ENCODE assay signal across 8 cellular contexts in the genomic region with DNA sequence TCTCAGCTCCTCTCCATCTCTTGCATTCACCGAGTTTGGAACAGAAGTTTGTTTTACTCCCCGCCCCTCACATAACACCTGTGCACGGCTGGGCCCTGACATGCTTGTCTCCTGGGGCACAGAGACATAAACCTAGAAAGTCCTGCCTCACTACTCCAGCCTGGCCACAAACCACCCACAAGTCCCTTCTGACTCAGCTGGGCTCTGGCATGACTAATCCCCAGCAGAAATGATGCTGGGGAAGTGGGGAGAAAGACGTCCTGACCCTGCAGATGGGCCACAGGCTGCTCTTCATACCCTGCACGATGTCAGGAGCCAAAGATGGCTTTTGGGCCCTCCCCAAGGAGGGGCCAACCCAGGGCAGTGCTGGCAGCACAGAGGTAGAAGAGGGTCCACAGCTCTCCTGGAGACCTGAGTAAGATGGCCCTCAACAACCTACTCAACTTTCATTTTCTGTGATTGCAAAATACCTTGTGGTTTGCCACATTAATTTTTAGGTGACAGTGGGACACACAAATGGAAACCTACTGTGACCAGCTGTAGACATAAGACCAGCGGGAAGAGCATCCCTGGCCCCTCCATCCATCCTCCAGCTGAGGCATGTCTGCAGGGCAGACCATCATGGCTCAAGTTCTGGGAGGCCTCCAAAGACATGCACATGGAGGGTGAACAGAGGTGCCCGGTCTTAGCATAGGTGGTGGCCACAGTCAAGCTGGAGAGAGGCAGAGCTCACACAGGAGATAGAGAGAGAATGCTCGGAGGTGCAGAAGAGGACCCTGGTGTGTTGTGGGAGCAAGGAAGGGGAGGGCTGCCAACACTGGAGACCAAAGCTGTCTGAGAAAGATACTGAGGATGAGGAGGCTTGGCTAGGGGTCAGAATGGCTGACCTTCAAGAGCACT. TPM values are rescaled to one million over a fixed set of nuclear protein-coding genes. Genes with fewer than 3 reads are reported as not detected.
A peak's percentile ranks its signal among the peaks of the same experiment; 100 is the strongest.
DNase-seq lines count a peak whose midpoint lies in the region; ATAC-seq and TF ChIP-seq lines count a peak whose summit lies in the region.

No MANE protein-coding gene starts in this region.

- no peaks in the 10 kb centered on the region for H3K36me3 Mint-ChIP-seq in naive B cell

- no peaks in the 10 kb centered on the region for H3K79me2 ChIP-seq in PC-9 (ENCODE audit: low read depth)

- ATAC-seq in GM18873 (IDR thresholded peaks at IDR 0.05; ENCODE audit: low FRiP score, unreplicated experiment) = peak; percentile 93
- peak; percentile 97 for ATAC-seq in HG02981 (IDR thresholded peaks at IDR 0.05; ENCODE audit: unreplicated experiment)
- ATAC-seq in naive B cell (ENCODE audit: low read depth in 2 of 2) = peak; percentile 88 to 91

- no peaks in the 10 kb centered on the region for H3K36me3 ChIP-seq in PC-9 (ENCODE audit: low read depth)

- H3K4me3 ChIP-seq in PC-9 = no peak overlapping the region

- H3K9me2 ChIP-seq in PC-9 (ENCODE audit: insufficient read depth) = no peaks in the 10 kb centered on the region

- H3K4me1 Mint-ChIP-seq in naive B cell = peaks cover 26 to 40% (median 38%) of the 10 kb centered on the region in 3 donors

- H3K27ac Mint-ChIP-seq in naive B cell = peak overlapping the region in 2 of 6 donors; percentile 1 to 47

- H3K9me3 Mint-ChIP-seq in naive B cell = no peaks in the 10 kb centered on the region

- intact Hi-C loops in PC-9 (cut with micrococcal nuclease; ENCODE audit: unreplicated experiment) = no loop called here

- peak overlapping the region; percentile 57 for H3K4me2 ChIP-seq in PC-9

- POLR2A ChIA-PET in PC-9 (lab: Charles Lee; ENCODE audit: unreplicated experiment) = interaction anchor here (0.6 kb wide), 1 partner anchor 577 kb away, joined by 5 read pairs; no protein-coding TSS in a partner anchor

- DNase-seq in PC-9 = peak; percentile 36 to 67
- peak; percentile 61 for DNase-seq in activated gamma-delta T cell treated with anti-CD3 and anti-CD28 coated beads, Interleukin-2, amount 50 U/mL, for 16 hours (ENCODE audit: low read depth)
- peak; percentile 52 for DNase-seq in naive B cell
- DNase-seq in NCI-H446 (lab: John Stamatoyannopoulos, UW) = no peak
- DNase-seq in NCI-H2029 (lab: John Stamatoyannopoulos, UW) = no peak
- DNase-seq in retina = no peak

- peak overlapping the region in 5 of 8 donors; percentile 15 to 82 (median 67) for H3K4me3 Mint-ChIP-seq in naive B cell

- H3K9me3 ChIP-seq in PC-9 (ENCODE audit: insufficient read depth, low read depth) = no peaks in the 10 kb centered on the region

- BruUV-seq in PC-9 (replicated peaks; lab: Mats Ljungman, UMichigan) = no TSS peak

- no peaks in the 10 kb centered on the region for H3K27me3 Mint-ChIP-seq in naive B cell

- CTCF ChIA-PET in PC-9 (lab: Charles Lee) = interaction anchor here (0.6 to 0.7 kb wide), 2 partner anchors 52 to 290 kb away, joined by 3 read pairs; no protein-coding TSS in a partner anchor

- H3K27me3 ChIP-seq in PC-9 (ENCODE audit: insufficient read depth, low read depth) = no peaks in the 10 kb centered on the region

- H3K4me1 ChIP-seq in PC-9 (replicated peaks; ENCODE audit: insufficient read depth) = peaks cover 15% of the 10 kb centered on the region

- H2AFZ ChIP-seq in PC-9 = no peak overlapping the region

- peaks cover 14% of the 10 kb centered on the region; the same call in 1 of the 2 replicates for H3F3A ChIP-seq in PC-9 (ENCODE audit: insufficient read depth, low read depth)

- no peak for TF ChIP-seq CTCF in PC-9 (conservative IDR thresholded peaks at IDR 0.05)

- H3K27ac ChIP-seq in PC-9 = no peak overlapping the region

- no peaks in the 10 kb centered on the region; the same call in none of the 2 replicates for H4K20me1 ChIP-seq in PC-9 (ENCODE audit: insufficient read depth)

RNA-seq across cellular contexts. Expression of a gene that starts 40.0 kb away (rescaled TPM):
- 38.9 and 43.1 TPM in 2 replicates for total RNA-seq in PC-9 (2021)
- polyA plus RNA-seq in naive B cell (ENCODE audit: low read depth in 6 of 6) = 10 to 100 TPM in 2 of 6 donors, 1 to 10 TPM in 4; 7.3 to 14.0 (median 8.5) TPM

Comparison
In these comparisons a context has a peak if more than half of its experiments do, and no peak if none do; other contexts are left out.
1. DNase-seq: peak in PC-9 (2 of 2), activated gamma-delta T cell treated with anti-CD3 and anti-CD28 coated beads, Interleukin-2, amount 50 U/mL, for 16 hours (single experiment) and naive B cell (single experiment); none in NCI-H446 (0 of 2), NCI-H2029 (single experiment) and retina (single experiment).
2. Peak in every context shown above with its lines, with median percentiles within 50 percentile points of each other: ATAC-seq.